Comparison of ENCODE assay signal across 21 cellular contexts in genomic region chr7:158617737-158618128, GRCh38. TPM values are rescaled to one million over a fixed set of nuclear protein-coding genes. Genes with fewer than 3 reads are reported as not detected.
A peak's percentile ranks its signal among the peaks of the same experiment; 100 is the strongest.
DNase-seq lines count a peak whose midpoint lies in the region; ATAC-seq, FAIRE-seq and TF ChIP-seq lines count a peak whose summit lies in the region.
"Had no signal": no experiment of that assay in that cellular context is flagged by ENCODE, and none has a peak within 500 bp of the region (broad histone marks: within the 10 kb centered on the region; RNA-seq: fewer than 3 reads in every experiment).

No MANE protein-coding gene starts in this region.

- H3K9me3 ChIP-seq in astrocyte (ENCODE audit: insufficient read depth, low read depth, low read length): no peaks in the 10 kb centered on the region
- H3K9me3 ChIP-seq: heart right ventricle had no signal

- no peaks in the 10 kb centered on the region for H3K27me3 Mint-ChIP-seq in astrocyte (ENCODE audit: low read depth, unreplicated experiment)
- no peaks in the 10 kb centered on the region for H3K27me3 Mint-ChIP-seq in osteocyte (ENCODE audit: unreplicated experiment)
- no peaks in the 10 kb centered on the region for H3K27me3 Mint-ChIP-seq in CD14-positive monocyte (ENCODE audit: low read depth in 3 of 3)
- H3K27me3 Mint-ChIP-seq in activated CD8-positive, alpha-beta memory T cell treated with anti-CD3 and anti-CD28 coated beads, Interleukin-2, amount 10 ng/mL, durations not matched to agents 7 days and 5 days: no peaks in the 10 kb centered on the region
- H3K27me3 Mint-ChIP-seq in natural killer cell treated with Interleukin-12 subunit alpha and Interleukin-12 subunit beta and Interleukin-15 and Interleukin-18, amount 100 ng/mL, for 72 hours: no peaks in the 10 kb centered on the region
- H3K27me3 Mint-ChIP-seq: activated naive CD4-positive, alpha-beta T cell treated with anti-CD3 and anti-CD28 coated beads, Interleukin-2, amount 50 U/mL, for 24 hours; T-cell had no signal

- peak overlapping the region; percentile 44 for H3K4me2 ChIP-seq in astrocyte (ENCODE audit: low read length)

- TF ChIP-seq CTCF in astrocyte (IDR thresholded peaks at IDR 0.05; ENCODE audit: insufficient read depth, low read depth, low read length): no peak
- TF ChIP-seq CTCF in fibroblast of the aortic adventitia (IDR thresholded peaks at IDR 0.05; ENCODE audit: insufficient read depth, low read length): no peak
- no peak for TF ChIP-seq CTCF in osteocyte (IDR thresholded peaks at IDR 0.05)
- TF ChIP-seq CTCF in CD14-positive monocyte (IDR thresholded peaks at IDR 0.05): no peak

- intact Hi-C loops in CD14-positive monocyte (cut with micrococcal nuclease): no loop called here

- ATAC-seq in activated CD8-positive, alpha-beta memory T cell treated with anti-CD3 and anti-CD28 coated beads, Interleukin-2, amount 10 ng/mL, durations not matched to agents 7 days and 5 days: no peak
- no peak for ATAC-seq in natural killer cell treated with Interleukin-12 subunit alpha and Interleukin-12 subunit beta and Interleukin-15 and Interleukin-18, amount 100 ng/mL, for 72 hours
- ATAC-seq: activated T-cell treated with anti-CD3 and anti-CD28 coated beads, Interleukin-2, amount 50 U/mL, for 4 hours; GM12878; heart right ventricle; left cardiac atrium; T-cell had no signal

- no peaks in the 10 kb centered on the region for H3K36me3 Mint-ChIP-seq in astrocyte (ENCODE audit: low read depth, unreplicated experiment)
- no peaks in the 10 kb centered on the region for H3K36me3 Mint-ChIP-seq in osteocyte (ENCODE audit: unreplicated experiment)
- peaks cover 23 to 48% of the 10 kb centered on the region in 2 donors for H3K36me3 Mint-ChIP-seq in CD14-positive monocyte
- peaks cover 21% of the 10 kb centered on the region for H3K36me3 Mint-ChIP-seq in activated CD8-positive, alpha-beta memory T cell treated with anti-CD3 and anti-CD28 coated beads, Interleukin-2, amount 10 ng/mL, durations not matched to agents 7 days and 5 days
- H3K36me3 Mint-ChIP-seq in natural killer cell treated with Interleukin-12 subunit alpha and Interleukin-12 subunit beta and Interleukin-15 and Interleukin-18, amount 100 ng/mL, for 72 hours: no peaks in the 10 kb centered on the region
- H3K36me3 Mint-ChIP-seq: T-cell had no signal

- DNase-seq in H7: peak; percentile 57
- peak; percentile 81 for DNase-seq in astrocyte (ENCODE audit: low read depth)
- DNase-seq in fibroblast of the aortic adventitia (ENCODE audit: low read depth): peak; percentile 7
- DNase-seq in osteocyte (ENCODE audit: extremely low spot score, unreplicated experiment): no peak
- DNase-seq in CD14-positive monocyte (ENCODE audit: low spot score): no peak
- no peak for DNase-seq in activated CD8-positive, alpha-beta memory T cell treated with anti-CD3 and anti-CD28 coated beads, Interleukin-2, amount 10 ng/mL, durations not matched to agents 7 days and 5 days
- DNase-seq in natural killer cell treated with Interleukin-12 subunit alpha and Interleukin-12 subunit beta and Interleukin-15 and Interleukin-18, amount 100 ng/mL, for 72 hours (ENCODE audit: low spot score): no peak
- no peak for DNase-seq in ecto neural progenitor cell (ENCODE audit: low spot score)
- DNase-seq: activated CD4-positive, alpha-beta T cell treated with anti-CD3 and anti-CD28 coated beads, Interleukin-2, amount 50 U/mL, for 48 hours; activated T-cell treated with anti-CD3 and anti-CD28 coated beads, Interleukin-2, amount 50 U/mL, for 4 hours; dorsolateral prefrontal cortex; GDM1; heart right ventricle; left cardiac atrium; midbrain; MM.1S; NCI-H187 treated with DMSO at 0.1 percent for 48 hours; NCI-H446 treated with DMSO at 0.1 percent for 48 hours; T-cell had no signal

- H3K4me1 Mint-ChIP-seq in astrocyte (ENCODE audit: low read depth, unreplicated experiment): peaks cover 4% of the 10 kb centered on the region
- peaks cover 20% of the 10 kb centered on the region for H3K4me1 Mint-ChIP-seq in osteocyte (ENCODE audit: unreplicated experiment)
- no peaks in the 10 kb centered on the region for H3K4me1 Mint-ChIP-seq in CD14-positive monocyte
- H3K4me1 Mint-ChIP-seq in activated CD8-positive, alpha-beta memory T cell treated with anti-CD3 and anti-CD28 coated beads, Interleukin-2, amount 10 ng/mL, durations not matched to agents 7 days and 5 days: peaks cover 9% of the 10 kb centered on the region
- no peaks in the 10 kb centered on the region for H3K4me1 Mint-ChIP-seq in natural killer cell treated with Interleukin-12 subunit alpha and Interleukin-12 subunit beta and Interleukin-15 and Interleukin-18, amount 100 ng/mL, for 72 hours (ENCODE audit: low read depth in 2 of 2)
- H3K4me1 Mint-ChIP-seq: activated naive CD4-positive, alpha-beta T cell treated with anti-CD3 and anti-CD28 coated beads, Interleukin-2, amount 50 U/mL, for 24 hours; T-cell had no signal

- H3K27me3 ChIP-seq in H7 (ENCODE audit: control insufficient read depth, insufficient read depth, low read length) (no peaks in the 10 kb centered on the region), astrocyte (ENCODE audit: insufficient read depth, low read length) (no peaks in the 10 kb centered on the region)
- H3K27me3 ChIP-seq: dorsolateral prefrontal cortex, heart right ventricle had no signal

- peak overlapping the region; percentile 56 for H3K27ac ChIP-seq in astrocyte (ENCODE audit: low read depth, low read length)
- H3K27ac ChIP-seq: dorsolateral prefrontal cortex, heart right ventricle had no signal

- H3K4me3 ChIP-seq in H7 (ENCODE audit: insufficient read depth, low read depth, low read length) (no peak overlapping the region), astrocyte (ENCODE audit: insufficient read depth, low read depth, low read length) (no peak overlapping the region), fibroblast of the aortic adventitia (ENCODE audit: low read depth, low read length) (no peak overlapping the region)
- H3K4me3 ChIP-seq: dorsolateral prefrontal cortex, GM12878, heart right ventricle had no signal

- H3K27ac Mint-ChIP-seq in astrocyte (ENCODE audit: unreplicated experiment) (peak overlapping the region; percentile 67), osteocyte (ENCODE audit: unreplicated experiment) (peak overlapping the region; percentile 16), CD14-positive monocyte (peak overlapping the region in 2 of 7 donors; percentile 11 to 28)
- H3K27ac Mint-ChIP-seq in activated CD8-positive, alpha-beta memory T cell treated with anti-CD3 and anti-CD28 coated beads, Interleukin-2, amount 10 ng/mL, durations not matched to agents 7 days and 5 days: no peak overlapping the region
- no peak overlapping the region for H3K27ac Mint-ChIP-seq in natural killer cell treated with Interleukin-12 subunit alpha and Interleukin-12 subunit beta and Interleukin-15 and Interleukin-18, amount 100 ng/mL, for 72 hours
- H3K27ac Mint-ChIP-seq: activated naive CD4-positive, alpha-beta T cell treated with anti-CD3 and anti-CD28 coated beads, Interleukin-2, amount 50 U/mL, for 24 hours; T-cell had no signal

- no peaks in the 10 kb centered on the region for H4K20me1 ChIP-seq in astrocyte (ENCODE audit: insufficient read depth, low read length)

- H3K4me3 Mint-ChIP-seq in astrocyte (ENCODE audit: unreplicated experiment) (no peak overlapping the region), osteocyte (ENCODE audit: unreplicated experiment) (no peak overlapping the region), CD14-positive monocyte (no peak overlapping the region)
- H3K4me3 Mint-ChIP-seq in activated CD8-positive, alpha-beta memory T cell treated with anti-CD3 and anti-CD28 coated beads, Interleukin-2, amount 10 ng/mL, durations not matched to agents 7 days and 5 days: no peak overlapping the region
- H3K4me3 Mint-ChIP-seq in natural killer cell treated with Interleukin-12 subunit alpha and Interleukin-12 subunit beta and Interleukin-15 and Interleukin-18, amount 100 ng/mL, for 72 hours: no peak overlapping the region
- H3K4me3 Mint-ChIP-seq: activated naive CD4-positive, alpha-beta T cell treated with anti-CD3 and anti-CD28 coated beads, Interleukin-2, amount 50 U/mL, for 24 hours; activated T-cell treated with anti-CD3 and anti-CD28 coated beads, Interleukin-2, amount 50 U/mL, for 4 hours; T-cell had no signal

- H3K4me1 ChIP-seq in astrocyte (ENCODE audit: insufficient read depth, low read length): peaks cover 11% of the 10 kb centered on the region
- H3K4me1 ChIP-seq: heart right ventricle had no signal

- no peak for FAIRE-seq in astrocyte (lab: Jason Lieb, UNC)
- FAIRE-seq: GM12878 had no signal

- no peaks in the 10 kb centered on the region for H3K79me2 ChIP-seq in astrocyte (ENCODE audit: insufficient read depth, low read length)

- H3K9me3 Mint-ChIP-seq in astrocyte (ENCODE audit: unreplicated experiment): no peaks in the 10 kb centered on the region
- no peaks in the 10 kb centered on the region for H3K9me3 Mint-ChIP-seq in osteocyte (ENCODE audit: unreplicated experiment)
- no peaks in the 10 kb centered on the region for H3K9me3 Mint-ChIP-seq in CD14-positive monocyte
- H3K9me3 Mint-ChIP-seq in activated CD8-positive, alpha-beta memory T cell treated with anti-CD3 and anti-CD28 coated beads, Interleukin-2, amount 10 ng/mL, durations not matched to agents 7 days and 5 days (ENCODE audit: low read depth): no peaks in the 10 kb centered on the region
- no peaks in the 10 kb centered on the region for H3K9me3 Mint-ChIP-seq in natural killer cell treated with Interleukin-12 subunit alpha and Interleukin-12 subunit beta and Interleukin-15 and Interleukin-18, amount 100 ng/mL, for 72 hours
- H3K9me3 Mint-ChIP-seq: activated naive CD4-positive, alpha-beta T cell treated with anti-CD3 and anti-CD28 coated beads, Interleukin-2, amount 50 U/mL, for 24 hours; activated T-cell treated with anti-CD3 and anti-CD28 coated beads, Interleukin-2, amount 50 U/mL, for 4 hours; T-cell had no signal

- CTCF ChIA-PET in activated CD8-positive, alpha-beta memory T cell treated with anti-CD3 and anti-CD28 coated beads, Interleukin-2, amount 10 ng/mL, durations not matched to agents 7 days and 5 days (lab: Charles Lee): no interaction called here

- peak overlapping the region; percentile 36 for H3K9ac ChIP-seq in astrocyte (ENCODE audit: low read length)

- no peak overlapping the region for H2AFZ ChIP-seq in astrocyte (ENCODE audit: low read depth, low read length)

- H3K36me3 ChIP-seq in H7 (replicated peaks; ENCODE audit: control insufficient read depth, insufficient read depth, low read length) (no peaks in the 10 kb centered on the region), astrocyte (ENCODE audit: insufficient read depth, low read length) (no peaks in the 10 kb centered on the region)
- H3K36me3 ChIP-seq: heart right ventricle had no signal

RNA-seq across cellular contexts. Expression of gene PTPRN2, which starts 30.1 kb away (rescaled TPM):
- total RNA-seq in H7 (2014; rRNA removed; shearing (Covaris generic)): 0.70 and 0.80 TPM in 2 replicates
- 0.09 TPM in 1 of 2 replicates, not detected in the other for total RNA-seq in astrocyte
- 0.09 and 2.5 TPM in 2 replicates for total RNA-seq in fibroblast of the aortic adventitia (ENCODE audit: low replicate concordance)
- total RNA-seq in osteocyte: 0.50 and 0.59 TPM in 2 replicates
- polyA plus RNA-seq in CD14-positive monocyte: under 1 TPM; 0.25 to 0.97 TPM
- total RNA-seq in activated CD8-positive, alpha-beta memory T cell treated with anti-CD3 and anti-CD28 coated beads, Interleukin-2, amount 10 ng/mL, durations not matched to agents 7 days and 5 days: 1 to 10 TPM; 3.2 to 5.7 TPM
- total RNA-seq in natural killer cell treated with Interleukin-12 subunit alpha and Interleukin-12 subunit beta and Interleukin-15 and Interleukin-18, amount 100 ng/mL, for 72 hours: under 1 TPM; 0.17 to 0.74 TPM
- total RNA-seq: GM12878 had no signal

Comparison
In these comparisons a context has a peak if more than half of its experiments do, and no peak if none do; other contexts are left out.
1. DNase-seq: peak in H7 (single experiment), astrocyte (single experiment) and fibroblast of the aortic adventitia (single experiment); none in osteocyte (single experiment), CD14-positive monocyte (single experiment), activated CD8-positive, alpha-beta memory T cell treated with anti-CD3 and anti-CD28 coated beads, Interleukin-2, amount 10 ng/mL, durations not matched to agents 7 days and 5 days (single experiment), natural killer cell treated with Interleukin-12 subunit alpha and Interleukin-12 subunit beta and Interleukin-15 and Interleukin-18, amount 100 ng/mL, for 72 hours (single experiment) and ecto neural progenitor cell (single experiment).
2. H3K27ac Mint-ChIP-seq: peak in astrocyte (single experiment) and osteocyte (single experiment); none in activated CD8-positive, alpha-beta memory T cell treated with anti-CD3 and anti-CD28 coated beads, Interleukin-2, amount 10 ng/mL, durations not matched to agents 7 days and 5 days (single experiment) and natural killer cell treated with Interleukin-12 subunit alpha and Interleukin-12 subunit beta and Interleukin-15 and Interleukin-18, amount 100 ng/mL, for 72 hours (0 of 2).